Comparison of ENCODE assay signal across 1 cellular context in genomic region chr6:158292016-158292415, GRCh38.
A peak's percentile ranks its signal among the peaks of the same experiment; 100 is the strongest.
TF ChIP-seq lines count a peak whose summit lies in the region.

No MANE protein-coding gene starts in this region.

TF ChIP-seq in HepG2, 621 proteins besides CTCF, POLR2A, EP300 and RAD21 (continued from another document):
- TF ChIP-seq CEBPB (IDR thresholded peaks at IDR 0.05; ENCODE audit: borderline replicate concordance, low read depth, low read length) (no peak), ZNF547 (CRISPR knock-in tag; IDR thresholded peaks at IDR 0.05) (no peak), HOMEZ (CRISPR knock-in tag; IDR thresholded peaks at IDR 0.05; ENCODE audit: low read depth) (peak; percentile 79), FOSL2 (CRISPR knock-in tag; IDR thresholded peaks at IDR 0.05) (0 out of 2 replicates have a peak, but pooled peaks have one; percentile 12), PRDM15 (CRISPR knock-in tag; IDR thresholded peaks at IDR 0.05) (0 out of 2 replicates have a peak, but pooled peaks have one; percentile 23)
